In genomic region chr18:74558096-74558495, GRCh38 we compare ENCODE assay signal across 8 cellular contexts. TPM values are rescaled to one million over a fixed set of nuclear protein-coding genes. Genes with fewer than 3 reads are reported as not detected.
"Had no signal": no experiment of that assay in that cellular context is flagged by ENCODE, and none has a peak within 500 bp of the region (broad histone marks: within the 10 kb centered on the region; RNA-seq: fewer than 3 reads in every experiment).

No MANE protein-coding gene starts in this region.

- DNase-seq: H9, HCEC 1CT, KBM-7 had no signal

- H3K4me3 ChIP-seq: GM23338 had no signal

- ATAC-seq: GM23338, HepG2 had no signal

- H3K27ac ChIP-seq: HL-60 had no signal

RNA-seq across cellular contexts. Expression of gene CNDP1, which starts 23.8 kb away (rescaled TPM):
- total RNA-seq: H1, H9, HepG2, HT1080 had no signal
